10 cellular contexts compared by ENCODE assay signal in the genomic region with DNA sequence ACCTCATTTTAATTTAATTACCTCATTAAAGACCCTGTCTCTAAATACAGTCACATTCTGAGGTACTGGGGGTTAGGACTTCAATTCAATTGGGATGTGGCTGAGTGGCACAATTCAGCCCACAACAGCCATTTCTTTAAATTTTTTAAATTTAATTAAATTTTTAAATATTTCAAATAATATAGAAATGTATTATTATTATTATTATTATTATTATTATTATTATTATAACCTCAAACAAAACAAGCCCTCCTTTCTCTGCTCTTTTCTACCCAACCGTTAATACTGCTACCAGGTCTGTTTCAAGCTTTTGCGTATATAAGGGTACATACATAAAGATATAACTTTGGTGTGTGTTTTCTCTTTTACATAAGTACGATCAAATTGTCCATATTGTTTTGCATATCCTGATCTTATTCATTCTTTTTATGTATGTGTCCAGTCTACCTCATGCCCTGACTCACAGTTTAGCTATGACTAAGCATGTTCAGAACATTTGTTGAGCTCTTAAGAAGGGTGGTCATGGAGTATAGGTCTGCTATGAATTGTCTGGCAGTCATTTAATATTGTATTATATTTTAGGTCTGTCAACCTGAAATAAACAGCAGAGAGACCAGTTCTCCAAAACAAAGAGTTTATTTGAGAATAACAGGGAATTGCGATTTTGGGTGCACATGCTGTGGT.
DNase-seq lines count a peak whose midpoint lies in the region; ATAC-seq and TF ChIP-seq lines count a peak whose summit lies in the region.
"Had no signal": no experiment of that assay in that cellular context is flagged by ENCODE, and none has a peak within 500 bp of the region (broad histone marks: within the 10 kb centered on the region; RNA-seq: fewer than 3 reads in every experiment).

No MANE protein-coding gene starts in this region.

- no peak overlapping the region for H3K4me3 ChIP-seq in epithelial cell of esophagus (ENCODE audit: low read length)

- ATAC-seq in GM18517 (IDR thresholded peaks at IDR 0.05; ENCODE audit: unreplicated experiment) = peak; percentile 83
- ATAC-seq in GM21526 (IDR thresholded peaks at IDR 0.05; ENCODE audit: low FRiP score, unreplicated experiment) = peak; percentile 72
- ATAC-seq in HG03342 (IDR thresholded peaks at IDR 0.05; ENCODE audit: unreplicated experiment) = peak; percentile 86

- DNase-seq in epithelial cell of esophagus (ENCODE audit: low read depth) (peak; percentile 86), middle frontal gyrus (ENCODE audit: extremely low spot score, low spot score) (no peak), NCI-H2227 (lab: John Stamatoyannopoulos, UW; ENCODE audit: unreplicated experiment) (no peak), NCI-H1694 treated with DMSO at 0.1 percent for 48 hours (lab: John Stamatoyannopoulos, UW) (no peak)
- DNase-seq in activated naive CD4-positive, alpha-beta T cell treated with anti-CD3 and anti-CD28 coated beads, Interleukin-2, amount 50 U/mL, for 16 hours = no peak
- DNase-seq: amygdala, Calu3 had no signal

- no peak for TF ChIP-seq CTCF in epithelial cell of esophagus (IDR thresholded peaks at IDR 0.05; ENCODE audit: insufficient read depth, low read depth, low read length, missing control alignments)
